In the genomic region with DNA sequence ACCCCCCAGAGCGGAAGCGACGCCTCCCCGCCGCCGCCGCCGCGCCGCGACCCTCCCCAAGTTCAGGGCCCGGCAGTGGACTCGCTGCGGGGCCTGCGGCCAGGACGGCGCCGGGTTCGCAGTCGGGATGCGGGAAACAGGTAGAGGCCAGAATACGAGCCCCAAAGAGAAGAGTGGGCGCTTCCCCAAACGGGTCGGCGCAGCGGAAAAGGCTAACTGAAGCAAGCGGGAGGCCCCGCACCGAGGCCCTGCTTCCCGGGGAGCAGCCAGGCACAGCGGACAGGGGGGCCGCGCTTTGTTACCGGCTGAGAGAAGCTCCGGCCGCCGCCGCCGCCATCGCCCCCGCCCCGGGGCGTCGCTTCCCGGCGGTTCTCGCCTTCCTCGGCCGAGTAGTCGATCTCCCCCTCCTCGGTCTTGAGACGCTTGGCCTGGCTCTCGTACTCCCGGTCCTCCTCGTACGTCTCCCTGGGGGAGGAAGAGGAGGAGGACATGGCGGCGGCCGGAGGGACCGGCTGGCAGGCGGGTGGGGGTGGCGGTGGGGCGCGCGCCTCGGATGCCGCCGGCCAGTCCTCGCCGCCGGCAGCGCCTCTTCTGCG, we compare ENCODE assay signal across 1 cellular context.
TF ChIP-seq lines count a peak whose summit lies in the region.

No MANE protein-coding gene starts in this region.

TF ChIP-seq in GM23338, 12 proteins besides CTCF, POLR2A, EP300 and RAD21:
- TF ChIP-seq EZH2 (IDR thresholded peaks at IDR 0.05; ENCODE audit: low read depth, unreplicated experiment): no peak
- no peak for TF ChIP-seq REST (IDR thresholded peaks at IDR 0.05; ENCODE audit: unreplicated experiment)
- no peak for TF ChIP-seq NANOG (IDR thresholded peaks at IDR 0.05; ENCODE audit: borderline replicate concordance)
